Comparison of ENCODE assay signal across 8 cellular contexts in the genomic region with DNA sequence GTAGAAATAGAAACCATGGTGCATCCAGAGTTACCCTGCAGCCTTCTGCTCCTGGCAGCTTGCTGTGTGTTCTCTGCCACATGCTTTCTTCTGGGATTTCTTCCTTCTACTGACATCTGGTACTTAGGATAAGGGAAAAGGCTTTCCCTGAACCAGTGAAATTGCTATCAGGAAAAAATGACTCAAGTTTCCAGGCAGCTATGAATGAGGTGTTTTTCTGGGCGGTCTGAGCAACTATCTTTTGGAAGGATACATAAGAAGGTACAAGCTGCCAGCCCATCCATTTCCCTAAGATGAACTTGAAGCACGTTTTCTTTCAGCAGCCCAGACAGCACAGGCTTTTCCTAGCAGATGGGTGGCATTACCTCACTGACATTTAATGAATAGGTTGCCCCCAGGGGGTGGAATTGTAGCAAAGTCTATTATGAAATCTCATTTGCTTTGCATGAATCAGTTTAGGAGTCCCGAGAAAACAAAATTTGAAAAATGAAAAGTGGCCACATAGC.
DNase-seq lines count a peak whose midpoint lies in the region; ATAC-seq and TF ChIP-seq lines count a peak whose summit lies in the region.
"Had no signal": no experiment of that assay in that cellular context is flagged by ENCODE, and none has a peak within 500 bp of the region (broad histone marks: within the 10 kb centered on the region; RNA-seq: fewer than 3 reads in every experiment).

No MANE protein-coding gene starts in this region.

- ATAC-seq in stimulated activated memory B cell treated with anti-CD40 and anti-IgM and Interleukin-4, amounts not matched to agents 10 μg/mL and 1 μg/mL and 100 μg/mL, for 72 hours: no peak
- no peak for ATAC-seq in natural killer cell treated with Interleukin-12 subunit alpha and Interleukin-12 subunit beta and Interleukin-15 and Interleukin-18, amount 100 ng/mL, for 72 hours
- ATAC-seq in GM21786 (IDR thresholded peaks at IDR 0.05; ENCODE audit: unreplicated experiment) (no peak), GM21723 (IDR thresholded peaks at IDR 0.05; ENCODE audit: unreplicated experiment) (no peak)

- H3K27ac ChIP-seq in HUES64 (ENCODE audit: low read depth, low read length): 0 out of 2 replicates have a peak overlapping the region, but pooled peaks have one; percentile 9

- 71% methylated on average over 3 of the region's 3 CpGs for WGBS in HUES64

- H3K4me3 Mint-ChIP-seq in stimulated activated memory B cell treated with anti-CD40 and anti-IgM and Interleukin-4, amounts not matched to agents 10 μg/mL and 1 μg/mL and 100 μg/mL, for 72 hours: no peak overlapping the region
- H3K4me3 Mint-ChIP-seq in natural killer cell treated with Interleukin-12 subunit alpha and Interleukin-12 subunit beta and Interleukin-15 and Interleukin-18, amount 100 ng/mL, for 72 hours: no peak overlapping the region

- peaks cover 81% of the 10 kb centered on the region for H3K4me1 Mint-ChIP-seq in stimulated activated memory B cell treated with anti-CD40 and anti-IgM and Interleukin-4, amounts not matched to agents 10 μg/mL and 1 μg/mL and 100 μg/mL, for 72 hours
- no peaks in the 10 kb centered on the region for H3K4me1 Mint-ChIP-seq in natural killer cell treated with Interleukin-12 subunit alpha and Interleukin-12 subunit beta and Interleukin-15 and Interleukin-18, amount 100 ng/mL, for 72 hours (ENCODE audit: low read depth in 2 of 2)

- no peaks in the 10 kb centered on the region for H3K27me3 Mint-ChIP-seq in stimulated activated memory B cell treated with anti-CD40 and anti-IgM and Interleukin-4, amounts not matched to agents 10 μg/mL and 1 μg/mL and 100 μg/mL, for 72 hours
- no peaks in the 10 kb centered on the region for H3K27me3 Mint-ChIP-seq in natural killer cell treated with Interleukin-12 subunit alpha and Interleukin-12 subunit beta and Interleukin-15 and Interleukin-18, amount 100 ng/mL, for 72 hours

- peaks cover 55% of the 10 kb centered on the region for H3K4me1 ChIP-seq in HUES64 (ENCODE audit: insufficient read depth, low read length)

- H3K9ac ChIP-seq in HUES64 (ENCODE audit: low read depth, low read length): no peak overlapping the region

- H3K36me3 ChIP-seq in HUES64 (ENCODE audit: insufficient read depth, low read length): no peaks in the 10 kb centered on the region

- no peaks in the 10 kb centered on the region for H3K27me3 ChIP-seq in HUES64 (ENCODE audit: insufficient read depth, low read length)

- H3K9me3 ChIP-seq in HUES64 (ENCODE audit: insufficient read depth, low read depth, low read length): no peaks in the 10 kb centered on the region

- peak; percentile 86 for DNase-seq in NCI-H82 (lab: John Stamatoyannopoulos, UW)
- peak; percentile 95 for DNase-seq in fibroblast of the aortic adventitia (ENCODE audit: low read depth)
- no peak for DNase-seq in natural killer cell treated with Interleukin-12 subunit alpha and Interleukin-12 subunit beta and Interleukin-15 and Interleukin-18, amount 100 ng/mL, for 72 hours (ENCODE audit: low spot score)
- DNase-seq: activated CD4-positive, alpha-beta T cell treated with anti-CD3 and anti-CD28 coated beads, Interleukin-2, amount 50 U/mL, for 48 hours had no signal

- H3K27ac Mint-ChIP-seq in stimulated activated memory B cell treated with anti-CD40 and anti-IgM and Interleukin-4, amounts not matched to agents 10 μg/mL and 1 μg/mL and 100 μg/mL, for 72 hours: peak overlapping the region; percentile 60
- no peak overlapping the region for H3K27ac Mint-ChIP-seq in natural killer cell treated with Interleukin-12 subunit alpha and Interleukin-12 subunit beta and Interleukin-15 and Interleukin-18, amount 100 ng/mL, for 72 hours

- peaks cover 56% of the 10 kb centered on the region for H3K36me3 Mint-ChIP-seq in stimulated activated memory B cell treated with anti-CD40 and anti-IgM and Interleukin-4, amounts not matched to agents 10 μg/mL and 1 μg/mL and 100 μg/mL, for 72 hours
- H3K36me3 Mint-ChIP-seq in natural killer cell treated with Interleukin-12 subunit alpha and Interleukin-12 subunit beta and Interleukin-15 and Interleukin-18, amount 100 ng/mL, for 72 hours: no peaks in the 10 kb centered on the region

- peak; percentile 6 for TF ChIP-seq CTCF in fibroblast of the aortic adventitia (IDR thresholded peaks at IDR 0.05; ENCODE audit: insufficient read depth, low read length)

- H3K9me3 Mint-ChIP-seq in stimulated activated memory B cell treated with anti-CD40 and anti-IgM and Interleukin-4, amounts not matched to agents 10 μg/mL and 1 μg/mL and 100 μg/mL, for 72 hours: no peaks in the 10 kb centered on the region
- no peaks in the 10 kb centered on the region for H3K9me3 Mint-ChIP-seq in natural killer cell treated with Interleukin-12 subunit alpha and Interleukin-12 subunit beta and Interleukin-15 and Interleukin-18, amount 100 ng/mL, for 72 hours

- H3K4me3 ChIP-seq in HUES64 (ENCODE audit: low read length): no peak overlapping the region
- H3K4me3 ChIP-seq in fibroblast of the aortic adventitia (ENCODE audit: low read depth, low read length): no peak overlapping the region
